26 cellular contexts compared by ENCODE assay signal in the genomic region with DNA sequence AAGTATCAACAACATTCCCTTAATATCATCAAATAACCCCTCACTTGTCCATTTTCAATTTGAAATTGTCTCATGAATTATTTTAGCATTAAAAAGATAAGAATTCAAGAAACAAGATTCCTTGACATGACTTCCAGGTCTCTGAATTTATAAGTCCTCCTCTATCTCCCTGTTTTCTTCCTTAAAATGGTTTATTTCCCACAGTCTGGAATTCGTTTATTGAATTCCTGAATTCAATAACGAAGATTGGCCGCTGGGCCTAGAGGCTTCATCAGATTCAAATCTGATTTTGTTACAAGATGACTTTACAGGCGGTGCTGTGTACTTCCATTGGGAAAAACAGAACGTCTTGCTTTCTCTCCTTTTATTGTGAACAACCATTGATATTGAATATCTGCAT.
"Had no signal": no experiment of that assay in that cellular context is flagged by ENCODE, and none has a peak within 500 bp of the region (broad histone marks: within the 10 kb centered on the region; RNA-seq: fewer than 3 reads in every experiment).

No MANE protein-coding gene starts in this region.

- ATAC-seq: stimulated activated effector memory CD8-positive, alpha-beta T cell treated with anti-CD3 and anti-CD28 coated beads, Interleukin-12 subunit alpha, Interleukin-12 subunit beta, amount 100 ng/mL, for 72 hours; stimulated activated memory B cell treated with anti-CD40 and anti-IgM and Interleukin-4, amounts not matched to agents 10 μg/mL and 1 μg/mL and 100 μg/mL, for 72 hours; stimulated activated naive B cell treated with anti-CD40 and anti-IgM and Interleukin-4, amounts not matched to agents 10 μg/mL and 1 μg/mL and 100 μg/mL, for 72 hours; stimulated activated naive CD8-positive, alpha-beta T cell treated with anti-CD3 and anti-CD28 coated beads, Interleukin-15, amount 100 ng/mL, for 72 hours; stimulated activated naive CD8-positive, alpha-beta T cell treated with anti-CD3 and anti-CD28 coated beads, Interleukin-15, Interleukin-2, amounts not matched to agents 100 U/mL and 50 U/mL, for 24 hours; upper lobe of right lung had no signal

- FAIRE-seq: urothelium cell line had no signal

- H3K9me3 ChIP-seq: suprapubic skin, testis, thoracic aorta, thyroid gland, transverse colon, upper lobe of left lung, upper lobe of right lung, uterus had no signal

- DNase-seq: stimulated activated CD4-positive, alpha-beta T cell treated with anti-CD3 and anti-CD28 coated beads, Interleukin-2, amount 100 ng/mL, for 48 hours; stimulated activated CD4-positive, alpha-beta T cell treated with anti-CD3 and anti-CD28 coated beads, Interleukin-4, amount 100 ng/mL, for 1 hour; stimulated activated CD4-positive, alpha-beta T cell treated with anti-CD3 and anti-CD28 coated beads, Interleukin-4, amount 100 ng/mL, for 24 hours; stimulated activated CD4-positive, alpha-beta T cell treated with anti-CD3 and anti-CD28 coated beads, Interleukin-4, amount 100 ng/mL, for 4 hours; stimulated activated naive B cell treated with anti-CD40 and anti-IgM and Interleukin-4, amounts not matched to agents 10 μg/mL and 1 μg/mL and 100 μg/mL, for 72 hours; stimulated activated naive CD4-positive, alpha-beta T cell; stimulated activated naive CD4-positive, alpha-beta T cell treated with Interleukin-2 at 50 U/mL for 16 hours; stimulated activated naive CD8-positive, alpha-beta T cell treated with anti-CD3 and anti-CD28 coated beads, Interleukin-15, amount 100 ng/mL, for 72 hours; stimulated activated naive CD8-positive, alpha-beta T cell treated with anti-CD3 and anti-CD28 coated beads, Interleukin-15, Interleukin-2, amounts not matched to agents 100 U/mL and 50 U/mL, for 24 hours; stomach; substantia nigra; testis; thyroid gland; tibial artery; transverse colon; trophoblast cell; upper lobe of left lung; upper lobe of right lung; uterus had no signal

- H3K27ac ChIP-seq: stomach, suprapubic skin, testis, thoracic aorta, thyroid gland, tibial artery, tibial nerve, transverse colon, upper lobe of left lung, upper lobe of right lung, uterus, vagina had no signal

- H3K36me3 ChIP-seq: stomach, suprapubic skin, thoracic aorta, thyroid gland, tibial artery, tibial nerve, transverse colon, upper lobe of left lung, upper lobe of right lung, uterus, vagina had no signal

- H3K27me3 ChIP-seq: suprapubic skin, testis, thyroid gland, tibial nerve, transverse colon, upper lobe of left lung, upper lobe of right lung, uterus, vagina had no signal

- H3K4me3 ChIP-seq: stomach, suprapubic skin, testis, thoracic aorta, thyroid gland, tibial artery, tibial nerve, transverse colon, upper lobe of left lung, upper lobe of right lung, uterus, vagina had no signal

- H3K4me1 ChIP-seq: stomach, suprapubic skin, testis, tibial nerve, transverse colon, upper lobe of left lung, upper lobe of right lung, uterus, vagina had no signal
